ENCODE assay signal across 8 cellular contexts in genomic region chr11:17389957-17390649, GRCh38. TPM values are rescaled to one million over a fixed set of nuclear protein-coding genes. Genes with fewer than 3 reads are reported as not detected.
DNase-seq lines count a peak whose midpoint lies in the region; ATAC-seq and TF ChIP-seq lines count a peak whose summit lies in the region.

No MANE protein-coding gene starts in this region.

- H2AFZ ChIP-seq in SU-DHL-6 (ENCODE audit: low read depth, low read length, severe bottlenecking): peak overlapping the region; percentile 99

- no peaks in the 10 kb centered on the region for H3K4me1 Mint-ChIP-seq in type B pancreatic cell (ENCODE audit: unreplicated experiment)

- no peaks in the 10 kb centered on the region for H3K9me2 ChIP-seq in SU-DHL-6 (replicated peaks; ENCODE audit: insufficient read depth, low read length)

- H3K9ac ChIP-seq in SU-DHL-6 (ENCODE audit: low read length): peak overlapping the region; percentile 65

- no peak for TF ChIP-seq CTCF in heart right ventricle (IDR thresholded peaks at IDR 0.05)
- TF ChIP-seq CTCF in SU-DHL-6 (IDR thresholded peaks at IDR 0.05; ENCODE audit: insufficient read depth, low read length, poor library complexity, severe bottlenecking): no peak
- no peak for TF ChIP-seq CTCF in type B pancreatic cell (conservative IDR thresholded peaks at IDR 0.05)

- 0 out of 2 replicates have a peak, but pooled peaks cover 3% of the 10 kb centered on the region for H3F3A ChIP-seq in SU-DHL-6 (ENCODE audit: insufficient read depth)

- H3K9me3 ChIP-seq in heart right ventricle (no peaks in the 10 kb centered on the region), SU-DHL-6 (ENCODE audit: insufficient read depth, low read length) (no peaks in the 10 kb centered on the region), iPS-18c (ENCODE audit: control insufficient read depth, insufficient read depth, low read length) (no peaks in the 10 kb centered on the region)

- no peaks in the 10 kb centered on the region for H3K36me3 Mint-ChIP-seq in type B pancreatic cell

- peak overlapping the region; percentile 50 for H3K27ac Mint-ChIP-seq in type B pancreatic cell

- in situ Hi-C loops in KBM-7 (cut with MboI; ENCODE audit: low pct_unique_long_range_greater_than_20kb, low sequenced_read_pairs): loop anchor here (10.0 kb wide), 1 partner anchor 115 kb away; no protein-coding TSS in a partner anchor

- H3K4me3 ChIP-seq in heart right ventricle: peak overlapping the region in 6 of 10 donors; percentile 45 to 62 (median 57)
- peak overlapping the region; percentile 81 for H3K4me3 ChIP-seq in SU-DHL-6 (ENCODE audit: insufficient read depth, low read length, poor library complexity, severe bottlenecking)
- H3K4me3 ChIP-seq in iPS-18c (ENCODE audit: insufficient read depth, low read depth, low read length): peak overlapping the region; percentile 67; the same call in 1 of the 2 replicates

- peaks cover 12% of the 10 kb centered on the region for H3K27me3 Mint-ChIP-seq in type B pancreatic cell

- H3K36me3 ChIP-seq in heart right ventricle: no peaks in the 10 kb centered on the region
- no peaks in the 10 kb centered on the region for H3K36me3 ChIP-seq in SU-DHL-6 (ENCODE audit: low read length)

- 59 to 68% methylated on average over 10 of the region's 10 CpGs for WGBS in heart right ventricle, 2 donors

- H4K20me1 ChIP-seq in SU-DHL-6 (ENCODE audit: low read depth, low read length): no peaks in the 10 kb centered on the region

- no peak for DNase-seq in heart right ventricle
- no peak for DNase-seq in Right ventricle myocardium inferior (ENCODE audit: missing footprints)
- no peak for DNase-seq in type B pancreatic cell (ENCODE audit: extremely low spot score, unreplicated experiment)
- DNase-seq in KBM-7: no peak
- DNase-seq in T1000 (lab: John Stamatoyannopoulos, UW): no peak

- intact Hi-C loops in heart right ventricle (cut with DNase I): loop anchor here in 1 of 10 donors (2.0 kb wide), 1 partner anchor 89 kb away; no protein-coding TSS in a partner anchor
- intact Hi-C loops in Right ventricle myocardium inferior (cut with DNase I): loop anchor here (1.0 to 2.0 kb wide), 2 partner anchors 15 to 89 kb away; no protein-coding TSS in a partner anchor

- H3K79me2 ChIP-seq in SU-DHL-6 (ENCODE audit: insufficient read depth, low read length): no peaks in the 10 kb centered on the region

- H3K27ac ChIP-seq in heart right ventricle: peak overlapping the region in 1 of 10 donors; percentile 73
- H3K27ac ChIP-seq in SU-DHL-6 (ENCODE audit: low read depth, low read length): no peak overlapping the region

- H3K4me2 ChIP-seq in SU-DHL-6 (ENCODE audit: low read depth, low read length, poor library complexity, severe bottlenecking): peak overlapping the region; percentile 81

- ATAC-seq in heart right ventricle: no peak
- ATAC-seq in Right ventricle myocardium inferior: no peak
- no peak for ATAC-seq in GM21576 (IDR thresholded peaks at IDR 0.05; ENCODE audit: unreplicated experiment)

- no peaks in the 10 kb centered on the region for H3K9me3 Mint-ChIP-seq in type B pancreatic cell

- H3K27me3 ChIP-seq in heart right ventricle (peaks cover 0 to 27% (median 13%) of the 10 kb centered on the region in 7 donors), SU-DHL-6 (ENCODE audit: low read length) (no peaks in the 10 kb centered on the region)

- H3K4me3 Mint-ChIP-seq in type B pancreatic cell: peak overlapping the region; percentile 71

- peaks cover 0 to 30% (median 6%) of the 10 kb centered on the region in 9 donors for H3K4me1 ChIP-seq in heart right ventricle

RNA-seq across cellular contexts. Expression of gene KCNJ11, which starts 1.6 kb away (rescaled TPM):
- 10 to 100 TPM in 8 of 10 donors, 1 to 10 TPM in 2; 8.9 to 27.0 (median 14.4) TPM for total RNA-seq in heart right ventricle
- polyA plus RNA-seq in heart right ventricle: 10 to 100 TPM; 11.1 to 15.0 TPM
- total RNA-seq in Right ventricle myocardium inferior: 23.5 TPM
- total RNA-seq in type B pancreatic cell (ENCODE audit: low replicate concordance): 18.6 and 25.4 TPM in 2 replicates

RNA-seq across cellular contexts. Expression of gene NCR3LG1, which starts 38.5 kb away (rescaled TPM):
- total RNA-seq in heart right ventricle: 1 to 10 TPM in 7 of 10 donors, under 1 TPM in 3; 0.64 to 2.1 (median 1.3) TPM
- polyA plus RNA-seq in heart right ventricle: under 1 TPM; 0.07 to 0.29 TPM
- 0.73 TPM for total RNA-seq in Right ventricle myocardium inferior
- 6.0 and 12.3 TPM in 2 replicates for total RNA-seq in type B pancreatic cell (ENCODE audit: low replicate concordance)
